In the genomic region with DNA sequence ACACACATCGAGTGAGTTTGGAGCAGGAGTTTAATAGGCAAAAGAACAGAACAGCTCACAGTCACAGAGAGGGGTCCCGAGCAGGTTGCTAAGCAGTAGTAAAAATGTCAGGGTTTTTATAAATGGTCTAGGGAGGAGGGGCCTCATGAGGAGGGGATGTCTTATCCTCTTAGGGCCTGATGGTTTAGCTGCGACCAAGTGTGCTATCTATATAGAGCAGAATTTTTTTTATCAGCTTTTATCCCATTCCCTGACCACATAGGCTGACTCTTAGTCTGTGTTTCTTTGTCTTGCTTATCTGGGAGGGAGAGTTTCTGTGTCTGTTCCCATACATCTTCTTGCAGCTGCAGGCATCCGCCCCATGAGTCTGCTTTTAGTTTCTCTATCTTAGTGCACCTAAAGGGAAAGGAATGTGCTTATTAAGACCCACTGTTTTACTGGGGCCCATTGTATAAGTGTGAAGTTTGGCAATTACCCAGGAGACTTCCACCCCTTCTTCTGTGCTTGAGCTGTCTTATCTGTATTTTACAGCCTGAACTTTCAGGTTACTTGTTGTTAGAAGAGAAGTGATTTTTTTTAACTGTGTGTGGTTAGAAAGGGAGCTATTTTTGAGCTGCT, we compare ENCODE assay signal across 10 cellular contexts. TPM values are rescaled to one million over a fixed set of nuclear protein-coding genes. Genes with fewer than 3 reads are reported as not detected.
DNase-seq lines count a peak whose midpoint lies in the region; ATAC-seq, FAIRE-seq and TF ChIP-seq lines count a peak whose summit lies in the region.
"Had no signal": no experiment of that assay in that cellular context is flagged by ENCODE, and none has a peak within 500 bp of the region (broad histone marks: within the 10 kb centered on the region; RNA-seq: fewer than 3 reads in every experiment).

No MANE protein-coding gene starts in this region.

- no peaks in the 10 kb centered on the region for H3K79me2 ChIP-seq in OCI-LY1 (ENCODE audit: insufficient read depth, low read length)

- POLR2A ChIA-PET in CD4-positive, alpha-beta T cell (lab: Charles Lee) = no interaction called here

- no peak overlapping the region for H3K9ac ChIP-seq in OCI-LY1 (ENCODE audit: low read length)

- no peak for TF ChIP-seq CTCF in OCI-LY1 (IDR thresholded peaks at IDR 0.05; ENCODE audit: low read length)
- no peak for TF ChIP-seq CTCF in pancreas (IDR thresholded peaks at IDR 0.05)
- no peak for TF ChIP-seq CTCF in CD4-positive, alpha-beta T cell (IDR thresholded peaks at IDR 0.05)

- peaks cover 6% of the 10 kb centered on the region for H3K4me1 ChIP-seq in OCI-LY1 (ENCODE audit: insufficient read depth, low read length, severe bottlenecking)
- H3K4me1 ChIP-seq in esophagus (ENCODE audit: control insufficient read depth in 2 of 2, insufficient read depth in 2 of 2, low read length in 1 of 2) = peaks cover 0 to 2% of the 10 kb centered on the region in 2 donors
- H3K4me1 ChIP-seq in pancreas = peaks cover 0 to 16% (median 12%) of the 10 kb centered on the region in 3 donors

- H3K9me3 Mint-ChIP-seq in CD4-positive, alpha-beta T cell = no peaks in the 10 kb centered on the region
- H3K9me3 Mint-ChIP-seq: activated T-cell treated with anti-CD3 and anti-CD28 coated beads, Interleukin-2, amount 50 U/mL, for 4 hours had no signal

- H3K4me3 Mint-ChIP-seq in CD4-positive, alpha-beta T cell = no peak overlapping the region
- H3K4me3 Mint-ChIP-seq: activated T-cell treated with anti-CD3 and anti-CD28 coated beads, Interleukin-2, amount 50 U/mL, for 4 hours had no signal

- H3K9me3 ChIP-seq in OCI-LY1 (ENCODE audit: low read length) (no peaks in the 10 kb centered on the region), esophagus (ENCODE audit: control insufficient read depth in 2 of 2, insufficient read depth in 1 of 2, low read depth in 1 of 2, low read length in 1 of 2) (no peaks in the 10 kb centered on the region), pancreas (no peaks in the 10 kb centered on the region)
- no peaks in the 10 kb centered on the region for H3K9me3 ChIP-seq in CD4-positive, alpha-beta T cell (ENCODE audit: control insufficient read depth, low read length)

- ATAC-seq in pancreas = peak in 3 of 4 donors; percentile 12 to 34 (median 26)
- no peak for ATAC-seq in CD4-positive, alpha-beta T cell (ENCODE audit: poor library complexity)

- CTCF ChIA-PET in CD4-positive, alpha-beta T cell (lab: Charles Lee) = interaction anchor here (1.6 kb wide), 1 partner anchor 18 kb away, joined by 5 read pairs; no protein-coding TSS in a partner anchor

- no peaks in the 10 kb centered on the region for H3K9me2 ChIP-seq in OCI-LY1 (ENCODE audit: low read depth, low read length)

- H3K36me3 Mint-ChIP-seq in CD4-positive, alpha-beta T cell (ENCODE audit: low read depth) = no peaks in the 10 kb centered on the region

- H4K20me1 ChIP-seq in OCI-LY1 (ENCODE audit: insufficient read depth, low read length) = no peaks in the 10 kb centered on the region

- peak overlapping the region; percentile 12 for H3K4me3 ChIP-seq in OCI-LY1 (ENCODE audit: low read depth, low read length, poor library complexity, severe bottlenecking)
- H3K4me3 ChIP-seq in esophagus (ENCODE audit: low read depth in 1 of 2, low read length in 2 of 2) = no peak overlapping the region
- H3K4me3 ChIP-seq in pancreas = peak overlapping the region in 1 of 4 donors; percentile 8

- H3K4me1 Mint-ChIP-seq in CD4-positive, alpha-beta T cell (ENCODE audit: low read depth) = peaks cover 23% of the 10 kb centered on the region

- no peaks in the 10 kb centered on the region; the same call in 1 of the 2 replicates for H3K36me3 ChIP-seq in OCI-LY1 (ENCODE audit: insufficient read depth, low read length)
- peaks cover 0 to 2% of the 10 kb centered on the region in 2 donors for H3K36me3 ChIP-seq in esophagus (ENCODE audit: control insufficient read depth in 2 of 2, insufficient read depth in 2 of 2, low read length in 1 of 2)
- peaks cover 0 to 1% (median 0%) of the 10 kb centered on the region in 3 donors for H3K36me3 ChIP-seq in pancreas

- H3K27ac ChIP-seq in OCI-LY1 (ENCODE audit: low read depth, low read length, poor library complexity, severe bottlenecking) (no peak overlapping the region), esophagus (ENCODE audit: low read depth in 2 of 2, low read length in 1 of 2) (peak overlapping the region; percentile 12 to 33), pancreas (peak overlapping the region; percentile 36 to 72 (median 60))
- H3K27ac ChIP-seq in CD4-positive, alpha-beta T cell (ENCODE audit: low read depth, low read length) = no peak overlapping the region
- H3K27ac ChIP-seq: 22Rv1 had no signal

- no peak overlapping the region for H3K27ac Mint-ChIP-seq in CD4-positive, alpha-beta T cell

- no peaks in the 10 kb centered on the region for H3F3A ChIP-seq in OCI-LY1 (ENCODE audit: insufficient read depth, low read length)

- peaks cover 4% of the 10 kb centered on the region for H3K27me3 ChIP-seq in OCI-LY1 (ENCODE audit: insufficient read depth, low read length)
- no peaks in the 10 kb centered on the region for H3K27me3 ChIP-seq in esophagus (ENCODE audit: control insufficient read depth in 1 of 2, insufficient read depth in 2 of 2, low read length in 2 of 2)
- no peaks in the 10 kb centered on the region for H3K27me3 ChIP-seq in pancreas
- no peaks in the 10 kb centered on the region for H3K27me3 ChIP-seq in CD4-positive, alpha-beta T cell (ENCODE audit: control insufficient read depth, insufficient read depth, low read length)

- DNase-seq in DMS79 treated with DMSO at 0.1 percent for 48 hours (lab: John Stamatoyannopoulos, UW) = peak; percentile 44
- no peak for DNase-seq in DMS79 (lab: John Stamatoyannopoulos, UW)
- DNase-seq in pancreas = no peak
- DNase-seq in CD4-positive, alpha-beta T cell = no peak
- no peak for DNase-seq in activated effector memory CD4-positive, alpha-beta T cell treated with anti-CD3 and anti-CD28 coated beads, Interleukin-2, amount 50 U/mL, for 16 hours
- DNase-seq in NCI-H2081 treated with DMSO at 0.1 percent for 48 hours (lab: John Stamatoyannopoulos, UW) = no peak
- DNase-seq: activated T-cell treated with anti-CD3 and anti-CD28 coated beads, Interleukin-2, amount 50 U/mL, for 4 hours had no signal

- H2AFZ ChIP-seq in OCI-LY1 (ENCODE audit: low read length) = no peak overlapping the region

- H3K4me2 ChIP-seq in OCI-LY1 (ENCODE audit: low read length) = peak overlapping the region; percentile 52; the same call in 1 of the 2 replicates

- no peaks in the 10 kb centered on the region for H3K27me3 Mint-ChIP-seq in CD4-positive, alpha-beta T cell

- intact Hi-C loops in pancreas (cut with DNase I) = no loop called here
- intact Hi-C loops in CD4-positive, alpha-beta T cell (cut with DNase I, micrococcal nuclease) = no loop called here

- FAIRE-seq in pancreas (lab: Jason Lieb, UNC) = no peak

- 39 to 61% methylated on average over 4 of the region's 4 CpGs for WGBS in esophagus, 2 donors
- 29 to 37% methylated on average over 4 of the region's 4 CpGs for WGBS in pancreas, 2 donors

RNA-seq across cellular contexts. Expression of a gene that starts 30.4 kb away (rescaled TPM):
- polyA plus RNA-seq in esophagus (1 to 10 TPM; 3.6 to 5.7 TPM), pancreas (10 to 100 TPM in 1 of 2 donors, 1 to 10 TPM in 1; 7.6 to 12.9 TPM)
- total RNA-seq in pancreas = 10 to 100 TPM in 2 of 6 donors, 1 to 10 TPM in 4; 9.2 to 15.4 (median 9.4) TPM
- 10 to 100 TPM; 29.7 to 29.8 TPM for total RNA-seq in CD4-positive, alpha-beta T cell

RNA-seq across cellular contexts. Expression of a gene that starts 57.1 kb away (rescaled TPM):
- polyA plus RNA-seq in esophagus = 10 to 100 TPM; 25.7 to 57.0 TPM
- 100 to 1,000 TPM; 338 to 762 (median 463) TPM for total RNA-seq in pancreas
- 100 to 1,000 TPM; 215 to 540 TPM for polyA plus RNA-seq in pancreas
- total RNA-seq in CD4-positive, alpha-beta T cell = 1 to 10 TPM; 4.0 to 5.3 TPM

Comparison
In these comparisons a context has a peak if more than half of its experiments do, and no peak if none do; other contexts are left out.
1. H3K27ac ChIP-seq: peak in esophagus (2 of 2) and pancreas (4 of 4); none in OCI-LY1 (single experiment) and CD4-positive, alpha-beta T cell (single experiment).
2. RNA of a gene that starts 57.1 kb away (total RNA-seq): 338 to 762 TPM in pancreas; 4.0 to 5.3 TPM in CD4-positive, alpha-beta T cell; every median in the first group is over 10 times any median in the second.